Comparison of ENCODE assay signal across 9 cellular contexts in the genomic region with DNA sequence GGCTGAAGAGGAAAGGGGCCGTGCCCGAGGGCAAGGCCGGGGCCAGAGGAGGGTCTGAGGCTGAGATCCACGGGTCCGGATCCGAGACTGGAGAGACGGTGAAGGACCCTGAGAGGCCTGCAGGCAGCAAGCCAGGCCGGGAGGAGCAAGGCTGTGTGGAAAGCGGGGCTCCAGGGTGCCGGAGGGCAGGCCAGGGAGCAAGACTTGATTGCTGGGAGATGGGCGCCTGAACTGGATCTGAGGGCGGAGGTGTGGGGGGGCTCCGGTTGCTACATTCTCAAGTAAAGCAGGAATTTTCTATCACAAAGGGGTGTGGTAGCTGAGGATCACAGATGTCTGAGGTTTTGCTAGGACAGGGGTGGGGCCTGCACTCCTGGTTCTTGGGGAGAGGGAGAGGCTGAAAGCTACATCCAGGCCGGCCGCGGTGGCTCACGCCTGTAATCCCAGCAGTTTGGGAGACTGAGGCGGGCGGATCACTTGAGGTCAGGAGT. TPM values are rescaled to one million over a fixed set of nuclear protein-coding genes. Genes with fewer than 3 reads are reported as not detected.
DNase-seq lines count a peak whose midpoint lies in the region; ATAC-seq and TF ChIP-seq lines count a peak whose summit lies in the region.
"Had no signal": no experiment of that assay in that cellular context is flagged by ENCODE, and none has a peak within 500 bp of the region (broad histone marks: within the 10 kb centered on the region; RNA-seq: fewer than 3 reads in every experiment).

No MANE protein-coding gene starts in this region.

- H3K4me3 Mint-ChIP-seq in stimulated activated naive CD8-positive, alpha-beta T cell treated with anti-CD3 and anti-CD28 coated beads, Interleukin-15, amount 100 ng/mL, for 72 hours: no peak overlapping the region

- H3K4me1 ChIP-seq in Panc1 (ENCODE audit: control insufficient read depth, insufficient read depth, low read length) (no peaks in the 10 kb centered on the region; the same call in 1 of the 2 replicates), left ventricle myocardium inferior (peaks cover 74% of the 10 kb centered on the region), skeletal muscle tissue (ENCODE audit: control insufficient read depth in 3 of 3, insufficient read depth in 3 of 3, low read length in 3 of 3) (peaks cover 48 to 68% (median 57%) of the 10 kb centered on the region in 3 donors)

- BruUV-seq in Panc1 (replicated peaks; lab: Mats Ljungman, UMichigan): no TSS peak

- H3K9me3 Mint-ChIP-seq in stimulated activated naive CD8-positive, alpha-beta T cell treated with anti-CD3 and anti-CD28 coated beads, Interleukin-15, amount 100 ng/mL, for 72 hours: peaks cover 0 to 7% of the 10 kb centered on the region in 2 donors

- peak overlapping the region; percentile 61 to 66 for H3K4me3 ChIP-seq in Panc1 (ENCODE audit: low read depth in 2 of 2, low read length in 2 of 2)
- H3K4me3 ChIP-seq in left ventricle myocardium inferior: peak overlapping the region; percentile 77
- peak overlapping the region; percentile 67 to 70 (median 67) for H3K4me3 ChIP-seq in skeletal muscle tissue (ENCODE audit: low read length in 3 of 3)

- ATAC-seq in Panc1 (no peak), esophagus mucosa (no peak)
- ATAC-seq in stimulated activated naive CD8-positive, alpha-beta T cell treated with anti-CD3 and anti-CD28 coated beads, Interleukin-15, amount 100 ng/mL, for 72 hours: no peak
- ATAC-seq: left lung had no signal

- H3K9me3 ChIP-seq in Panc1 (ENCODE audit: control insufficient read depth, insufficient read depth, low read depth, low read length) (no peaks in the 10 kb centered on the region), left ventricle myocardium inferior (replicated peaks) (peaks cover 6% of the 10 kb centered on the region), skeletal muscle tissue (ENCODE audit: control insufficient read depth in 3 of 3, low read length in 3 of 3) (peaks cover 0 to 3% (median 0%) of the 10 kb centered on the region in 3 donors)

- intact Hi-C loops in Panc1 (cut with micrococcal nuclease; ENCODE audit: unreplicated experiment): no loop called here
- intact Hi-C loops in left ventricle myocardium inferior (cut with micrococcal nuclease): no loop called here

- no peak overlapping the region for H3K27ac Mint-ChIP-seq in stimulated activated naive CD8-positive, alpha-beta T cell treated with anti-CD3 and anti-CD28 coated beads, Interleukin-15, amount 100 ng/mL, for 72 hours

- H3K27ac ChIP-seq in Panc1 (ENCODE audit: low read length): peak overlapping the region; percentile 91
- H3K27ac ChIP-seq in left ventricle myocardium inferior (replicated peaks): peak overlapping the region; percentile 90
- peak overlapping the region; percentile 80 for H3K27ac ChIP-seq in skeletal muscle tissue (ENCODE audit: low read depth, low read length)

- CTCF ChIA-PET in Panc1 (lab: Charles Lee): interaction anchor here (0.7 kb wide), 1 partner anchor 28 kb away, joined by 9 read pairs; no protein-coding TSS in a partner anchor

- POLR2A ChIA-PET in Panc1 (lab: Charles Lee): interaction anchor here (0.5 to 0.7 kb wide), 2 partner anchors 10 to 646 kb away, joined by 3 to 13 read pairs; no protein-coding TSS in a partner anchor

- peaks cover 41% of the 10 kb centered on the region for H3K4me1 Mint-ChIP-seq in stimulated activated naive CD8-positive, alpha-beta T cell treated with anti-CD3 and anti-CD28 coated beads, Interleukin-15, amount 100 ng/mL, for 72 hours

- in situ Hi-C loops in Panc1 (cut with HindIII; ENCODE audit: low pct_unique_long_range_greater_than_20kb, low sequenced_read_pairs): no loop called here

- H3K27me3 ChIP-seq in Panc1 (ENCODE audit: control insufficient read depth, insufficient read depth, low read length) (no peaks in the 10 kb centered on the region), left ventricle myocardium inferior (ENCODE audit: low read depth) (no peaks in the 10 kb centered on the region), skeletal muscle tissue (ENCODE audit: control insufficient read depth in 3 of 3, insufficient read depth in 3 of 3, low read length in 3 of 3) (no peaks in the 10 kb centered on the region)
- H3K27me3 ChIP-seq: left lung had no signal

- peak; percentile 9 for DNase-seq in ELR (ENCODE audit: low read depth)
- no peak for DNase-seq in Panc1 (ENCODE audit: low read depth, low spot score)
- DNase-seq in left ventricle myocardium inferior: no peak
- no peak for DNase-seq in SK-N-DZ (ENCODE audit: low spot score)
- DNase-seq in stimulated activated naive CD8-positive, alpha-beta T cell treated with anti-CD3 and anti-CD28 coated beads, Interleukin-15, amount 100 ng/mL, for 72 hours: no peak
- no peak for DNase-seq in amniotic stem cell (lab: John Stamatoyannopoulos, UW)
- DNase-seq: left lung had no signal

- H3K9ac ChIP-seq in skeletal muscle tissue (ENCODE audit: low read depth in 1 of 3, low read length in 3 of 3): peak overlapping the region; percentile 70 to 81 (median 76)

- no peaks in the 10 kb centered on the region for H3K27me3 Mint-ChIP-seq in stimulated activated naive CD8-positive, alpha-beta T cell treated with anti-CD3 and anti-CD28 coated beads, Interleukin-15, amount 100 ng/mL, for 72 hours

- TF ChIP-seq CTCF in Panc1 (IDR thresholded peaks at IDR 0.05): no peak
- no peak for TF ChIP-seq CTCF in left ventricle myocardium inferior (IDR thresholded peaks at IDR 0.05; ENCODE audit: borderline replicate concordance)

- H3K36me3 ChIP-seq in Panc1 (ENCODE audit: control insufficient read depth, insufficient read depth, low read length) (no peaks in the 10 kb centered on the region; the same call in 1 of the 2 replicates), left ventricle myocardium inferior (no peaks in the 10 kb centered on the region), skeletal muscle tissue (ENCODE audit: control insufficient read depth in 3 of 3, insufficient read depth in 3 of 3, low read length in 3 of 3) (peaks cover 4 to 13% (median 11%) of the 10 kb centered on the region in 3 donors)
- H3K36me3 ChIP-seq: left lung had no signal

RNA-seq across cellular contexts. Expression of a gene that starts 3.8 kb away (rescaled TPM):
- total RNA-seq in Panc1 (2021; ENCODE audit: unreplicated experiment) (3.3 TPM), left ventricle myocardium inferior (1.8 TPM), skeletal muscle tissue (5.2 TPM), esophagus mucosa (0.56 TPM)
- polyA plus RNA-seq in Panc1 (2012; ENCODE audit: insufficient read length): 5.8 TPM
- polyA plus RNA-seq in SK-N-DZ (2014; cell fraction: cytosol; rRNA removed): 0.36 and 0.48 TPM in 2 replicates
- 0.65 and 1.7 TPM in 2 replicates for polyA plus RNA-seq in SK-N-DZ (2014; cell fraction: nucleus; rRNA removed)

RNA-seq across cellular contexts. Expression of a gene that starts 20.0 kb away (rescaled TPM):
- total RNA-seq in Panc1 (2021; ENCODE audit: unreplicated experiment): 0.08 TPM
- polyA plus RNA-seq in Panc1 (2012; ENCODE audit: insufficient read length): 0.82 TPM
- total RNA-seq in left ventricle myocardium inferior: not detected
- not detected for total RNA-seq in skeletal muscle tissue
- total RNA-seq in esophagus mucosa: 101 TPM
- not detected in 2 replicates for polyA plus RNA-seq in SK-N-DZ (2014; cell fraction: cytosol; rRNA removed)
- not detected in 2 replicates for polyA plus RNA-seq in SK-N-DZ (2014; cell fraction: nucleus; rRNA removed)

RNA-seq across cellular contexts. Expression of a gene that starts 24.7 kb away (rescaled TPM):
- total RNA-seq in Panc1 (2021; ENCODE audit: unreplicated experiment) (0.41 TPM), left ventricle myocardium inferior (13.9 TPM), skeletal muscle tissue (23.5 TPM), esophagus mucosa (7.3 TPM)
- 0.92 TPM for polyA plus RNA-seq in Panc1 (2012; ENCODE audit: insufficient read length)
- 0.32 and 0.56 TPM in 2 replicates for polyA plus RNA-seq in SK-N-DZ (2014; cell fraction: cytosol; rRNA removed)
- 0.50 and 0.53 TPM in 2 replicates for polyA plus RNA-seq in SK-N-DZ (2014; cell fraction: nucleus; rRNA removed)

RNA-seq across cellular contexts. Expression of a gene that starts 31.0 kb away (rescaled TPM):
- total RNA-seq in Panc1 (2021; ENCODE audit: unreplicated experiment) (not detected), left ventricle myocardium inferior (0.60 TPM), skeletal muscle tissue (0.52 TPM), esophagus mucosa (1.3 TPM)
- polyA plus RNA-seq in Panc1 (2012; ENCODE audit: insufficient read length): not detected
- not detected in 2 replicates for polyA plus RNA-seq in SK-N-DZ (2014; cell fraction: cytosol; rRNA removed)
- polyA plus RNA-seq in SK-N-DZ (2014; cell fraction: nucleus; rRNA removed): 0.15 TPM in 1 of 2 replicates, not detected in the other

RNA-seq across cellular contexts. Expression of a gene that starts 36.7 kb away (rescaled TPM):
- total RNA-seq in Panc1 (2021; ENCODE audit: unreplicated experiment) (0.13 TPM), left ventricle myocardium inferior (1.8 TPM), skeletal muscle tissue (1.0 TPM), esophagus mucosa (6.1 TPM)
- polyA plus RNA-seq in Panc1 (2012; ENCODE audit: insufficient read length): not detected
- polyA plus RNA-seq in SK-N-DZ (2014; cell fraction: cytosol; rRNA removed): 0.15 and 0.38 TPM in 2 replicates
- 0.07 TPM in 1 of 2 replicates, not detected in the other for polyA plus RNA-seq in SK-N-DZ (2014; cell fraction: nucleus; rRNA removed)

Comparison
In these comparisons a context has a peak if more than half of its experiments do, and no peak if none do; other contexts are left out.
1. RNA of a gene that starts 20.0 kb away (total RNA-seq): 101 TPM in esophagus mucosa (single experiment); 0.08 TPM in Panc1 (single experiment), not detected in left ventricle myocardium inferior (single experiment) and not detected in skeletal muscle tissue (single experiment); every median in the first group is over 10 times any median in the second.
2. Peak in every context shown above with its lines, with median percentiles within 50 percentile points of each other: H3K27ac ChIP-seq and H3K4me3 ChIP-seq.